21 cellular contexts compared by ENCODE assay signal in genomic region chr19:12380444-12380737, GRCh38. TPM values are rescaled to one million over a fixed set of nuclear protein-coding genes. Genes with fewer than 3 reads are reported as not detected.
DNase-seq lines count a peak whose midpoint lies in the region; FAIRE-seq and TF ChIP-seq lines count a peak whose summit lies in the region.
"Had no signal": no experiment of that assay in that cellular context is flagged by ENCODE, and none has a peak within 500 bp of the region (broad histone marks: within the 10 kb centered on the region; RNA-seq: fewer than 3 reads in every experiment).

No MANE protein-coding gene starts in this region.

- H3K9ac ChIP-seq in adipocyte (ENCODE audit: low read length) (no peak overlapping the region), H1 (replicated peaks in 1 of 4; ENCODE audit: extremely low read depth in 1 of 4, low read depth in 3 of 4, low read length in 3 of 4) (no peak overlapping the region), colonic mucosa (ENCODE audit: low read depth in 2 of 2, low read length in 2 of 2) (no peak overlapping the region)
- H3K9ac ChIP-seq: BLaER1 had no signal

- FAIRE-seq in H1 (lab: Jason Lieb, UNC) = no peak
- FAIRE-seq: A204.1, D721Med, G401.6, GM12891 had no signal

- DNase-seq in adipocyte (ENCODE audit: low read depth) (no peak), H1 (ENCODE audit: low read depth in 1 of 2, low spot score in 2 of 2) (no peak), colonic mucosa (no peak), cerebellum (ENCODE audit: low spot score) (no peak), CD14-positive monocyte (ENCODE audit: low spot score) (no peak)
- DNase-seq: 8988T; ACHN; BE2C; C1 segment of cervical spinal cord; Caco-2; Calu3; CD4-positive, alpha-beta T cell; CD8-positive, alpha-beta T cell; DMS79 treated with DMSO at 0.1 percent for 48 hours; GF-D8 had no signal

- H4K8ac ChIP-seq in H1 (ENCODE audit: extremely low read depth, insufficient read depth, low read length) = no peak overlapping the region

- no peak for TF ChIP-seq CTCF in HEK293 (tag by site-specific recombination; IDR thresholded peaks at IDR 0.05)
- TF ChIP-seq CTCF in H1 (IDR thresholded peaks at IDR 0.05; ENCODE audit: control extremely low read depth in 1 of 3, insufficient read depth in 1 of 3, low read depth in 1 of 3, low read length in 3 of 3) = no peak
- TF ChIP-seq CTCF in colonic mucosa (IDR thresholded peaks at IDR 0.05) = no peak
- no peak for TF ChIP-seq CTCF in CD14-positive monocyte (IDR thresholded peaks at IDR 0.05)

- POLR2A ChIA-PET in HEK293 (lab: Yijun Ruan, JAX) (no interaction called here), H1 (lab: Charles Lee; ENCODE audit: partially characterized antibody) (no interaction called here)

- no peaks in the 10 kb centered on the region for H3K79me2 ChIP-seq in H1 (ENCODE audit: control insufficient read depth in 1 of 2, insufficient read depth in 2 of 2, low read length in 2 of 2)

- no peak overlapping the region for H3K14ac ChIP-seq in H1 (ENCODE audit: insufficient read length)

- H2BK12ac ChIP-seq in H1 (ENCODE audit: low read depth, low read length) = no peak overlapping the region

- no peak overlapping the region for H2BK5ac ChIP-seq in H1 (ENCODE audit: low read depth, low read length)

- H3K4ac ChIP-seq in H1 (replicated peaks; ENCODE audit: insufficient read length, low read depth, low read length) = no peak overlapping the region

- peaks cover 0 to 2% (median 0%) of the 10 kb centered on the region in 3 donors for H3K27me3 Mint-ChIP-seq in CD14-positive monocyte (ENCODE audit: low read depth in 3 of 3)
- H3K27me3 Mint-ChIP-seq: CD4-positive, alpha-beta T cell had no signal

- peaks cover 47 to 95% (median 88%) of the 10 kb centered on the region in 7 donors for H3K9me3 Mint-ChIP-seq in CD14-positive monocyte

- intact Hi-C loops in colonic mucosa (cut with DNase I) = no loop called here
- intact Hi-C loops in CD14-positive monocyte (cut with micrococcal nuclease) = no loop called here

- no peak overlapping the region for H2BK15ac ChIP-seq in H1 (ENCODE audit: low read length)

- H4K91ac ChIP-seq in H1 (replicated peaks; ENCODE audit: insufficient read length, low read length) = no peak overlapping the region

- WGBS in H1 (ENCODE audit: extremely low coverage in 1 of 2, insufficient coverage in 1 of 2, insufficient read length in 1 of 2, insufficient replicate concordance in 2 of 2, low coverage in 1 of 2, low lambda C conversion rate in 2 of 2, missing lambda C conversion rate in 1 of 2), 2 experiments = 71% methylated on average over 2 of the region's 2 CpGs; no CpG with 5 or more reads in 1 of the 2 experiments

- H3K56ac ChIP-seq in H1 (replicated peaks; ENCODE audit: insufficient read length, low read depth, low read length) = no peak overlapping the region

- CTCF ChIA-PET in HEK293 (lab: Yijun Ruan, JAX) = no interaction called here
- CTCF ChIA-PET in H1 (lab: Charles Lee; ENCODE audit: partially characterized antibody) = no interaction called here

- no peak overlapping the region for H3K18ac ChIP-seq in H1 (ENCODE audit: extremely low read depth, low read length)

- H2BK20ac ChIP-seq in H1 (ENCODE audit: low read length) = no peak overlapping the region

- no peak for TF ChIP-seq EP300 in H1 (IDR thresholded peaks at IDR 0.05; ENCODE audit: borderline replicate concordance in 1 of 2, low read depth in 2 of 2, low read length in 2 of 2)

- H3K79me1 ChIP-seq in H1 (ENCODE audit: low read depth, low read length) = no peaks in the 10 kb centered on the region

- H4K20me1 ChIP-seq in H1 (replicated peaks in 1 of 2; ENCODE audit: control insufficient read depth in 1 of 2, insufficient read depth in 2 of 2, low read length in 2 of 2) = no peaks in the 10 kb centered on the region
- H4K20me1 ChIP-seq: BLaER1 had no signal

- H3K36me3 Mint-ChIP-seq in CD14-positive monocyte = peaks cover 15 to 31% of the 10 kb centered on the region in 2 donors

- H2BK120ac ChIP-seq in H1 (replicated peaks; ENCODE audit: low read depth, low read length) = no peak overlapping the region

- no peak overlapping the region for H3K4me3 Mint-ChIP-seq in CD14-positive monocyte
- H3K4me3 Mint-ChIP-seq: CD4-positive, alpha-beta T cell; CD8-positive, alpha-beta T cell had no signal

- H3K23me2 ChIP-seq in H1 (ENCODE audit: low read depth, low read length) = no peaks in the 10 kb centered on the region

- no peaks in the 10 kb centered on the region for H3K4me1 Mint-ChIP-seq in CD14-positive monocyte

- H2AFZ ChIP-seq in H1 (ENCODE audit: low read length) = no peak overlapping the region

- H3K36me3 ChIP-seq in HEK293 (ENCODE audit: control insufficient read depth in 2 of 2, insufficient read depth in 1 of 2, low read length in 2 of 2) (no peaks in the 10 kb centered on the region), adipocyte (ENCODE audit: control insufficient read depth, insufficient read depth, low read length, severe bottlenecking) (peaks cover 31% of the 10 kb centered on the region), H1 (ENCODE audit: control insufficient read depth in 2 of 4, insufficient read depth in 4 of 4, low read length in 3 of 4) (peaks cover 0 to 2% (median 0%) of the 10 kb centered on the region in 4 experiments; a peak in 1 of 8 replicates), colonic mucosa (no peaks in the 10 kb centered on the region)
- H3K36me3 ChIP-seq: BE2C had no signal

- no peak overlapping the region for H3K27ac ChIP-seq in HEK293 (ENCODE audit: extremely low read depth, low read depth, low read length)
- H3K27ac ChIP-seq in H1 (ENCODE audit: low read depth, low read length) = no peak overlapping the region
- H3K27ac ChIP-seq in colonic mucosa = no peak overlapping the region
- H3K27ac ChIP-seq: BLaER1 had no signal

- no peak overlapping the region for H3K4me3 ChIP-seq in HEK293 (ENCODE audit: low read depth, low read length)
- H3K4me3 ChIP-seq in adipocyte (ENCODE audit: low read length) = peak overlapping the region; percentile 62
- no peak overlapping the region for H3K4me3 ChIP-seq in H1 (ENCODE audit: extremely low read depth in 1 of 4, insufficient read depth in 2 of 4, low read depth in 3 of 4, low read length in 4 of 4)
- no peak overlapping the region for H3K4me3 ChIP-seq in colonic mucosa
- H3K4me3 ChIP-seq: BLaER1 had no signal

- no peak overlapping the region for H3K4me2 ChIP-seq in H1 (ENCODE audit: insufficient read depth in 1 of 2, low read depth in 2 of 2, low read length in 2 of 2)
- H3K4me2 ChIP-seq: BLaER1 had no signal

- H3K23ac ChIP-seq in H1 (ENCODE audit: insufficient read length) = no peak overlapping the region

- no peak for TF ChIP-seq POLR2A in H1 (IDR thresholded peaks at IDR 0.05; ENCODE audit: control extremely low read depth in 1 of 2, low read depth in 2 of 2, low read length in 2 of 2)

- no peak overlapping the region for H4K5ac ChIP-seq in H1 (ENCODE audit: insufficient read length, low read depth, low read length)

- H3K27ac Mint-ChIP-seq in CD14-positive monocyte = no peak overlapping the region
- H3K27ac Mint-ChIP-seq: CD4-positive, alpha-beta T cell; CD8-positive, alpha-beta T cell had no signal

- H2AK5ac ChIP-seq in H1 (ENCODE audit: low read depth, low read length) = no peak overlapping the region

- no peak for TF ChIP-seq RAD21 in H1 (IDR thresholded peaks at IDR 0.05 in 1 of 2, conservative IDR thresholded peaks at IDR 0.05 in 1 of 2; ENCODE audit: low read depth in 2 of 2, low read length in 2 of 2)

- H3K9me3 ChIP-seq in HEK293 (ENCODE audit: control insufficient read depth, insufficient read depth, low read depth, low read length) (no peaks in the 10 kb centered on the region), adipocyte (ENCODE audit: control insufficient read depth, low read length) (peaks cover 72% of the 10 kb centered on the region), H1 (ENCODE audit: insufficient read depth in 2 of 2, low read depth in 1 of 2, low read length in 1 of 2) (peaks cover 32 to 45% of the 10 kb centered on the region in 2 experiments), colonic mucosa (peaks cover 7% of the 10 kb centered on the region)
- H3K9me3 ChIP-seq: BE2C, Caco-2 had no signal

- H3K27me3 ChIP-seq in adipocyte (replicated peaks; ENCODE audit: control insufficient read depth, insufficient read depth, low read length) (no peaks in the 10 kb centered on the region), H1 (replicated peaks in 1 of 4; ENCODE audit: control insufficient read depth in 3 of 4, extremely low read depth in 1 of 4, insufficient read depth in 3 of 4, low read length in 3 of 4) (no peaks in the 10 kb centered on the region), colonic mucosa (no peaks in the 10 kb centered on the region)
- H3K27me3 ChIP-seq: BE2C, BLaER1 had no signal

- H3K4me1 ChIP-seq in HEK293 (ENCODE audit: control insufficient read depth, insufficient read depth, low read length) (no peaks in the 10 kb centered on the region), adipocyte (ENCODE audit: control insufficient read depth, insufficient read depth, low read length) (no peaks in the 10 kb centered on the region), H1 (replicated peaks in 1 of 4; ENCODE audit: control insufficient read depth in 3 of 4, insufficient read depth in 4 of 4, low read length in 3 of 4) (no peaks in the 10 kb centered on the region), colonic mucosa (no peaks in the 10 kb centered on the region)
- H3K4me1 ChIP-seq: BE2C, BLaER1, Caco-2 had no signal

RNA-seq across cellular contexts. Expression of gene ZNF442, which starts 14.9 kb away (rescaled TPM):
- 2.0 and 2.4 TPM in 2 replicates for total RNA-seq in H1 (2021; fragmentation: NEBNext Ultra II Directional; extraction: Animal tissue kit (Norgen Biotek cat#: 25700))
- polyA plus RNA-seq in H1 (2011; rRNA removed) = 0.17 and 0.60 TPM in 2 replicates
- 0.84 TPM for polyA plus RNA-seq in H1 (2011; cell fraction: cytosol; rRNA removed)
- 0.16 TPM for polyA plus RNA-seq in H1 (2011; cell fraction: nucleus; rRNA removed)
- 0.97 to 1.8 TPM (median 1.3 TPM) in 4 replicates for polyA plus RNA-seq in H1 (2012, experiment 1 of 2)
- polyA plus RNA-seq in H1 (2012, experiment 2 of 2) = not detected
- polyA plus RNA-seq in H1 (2013, experiment 1 of 2) = 0.71 TPM
- 0.74 TPM for polyA plus RNA-seq in H1 (2013, experiment 2 of 2)
- polyA minus RNA-seq in H1 (2011; rRNA and poly(A)+ RNA removed) = 2.1 and 4.1 TPM in 2 replicates
- 1.2 TPM for polyA minus RNA-seq in H1 (2011; cell fraction: cytosol; rRNA and poly(A)+ RNA removed)
- polyA minus RNA-seq in H1 (2011; cell fraction: nucleus; rRNA and poly(A)+ RNA removed) = 3.4 TPM
- 1 to 10 TPM; 1.6 to 3.2 TPM for total RNA-seq in colonic mucosa
- total RNA-seq in cerebellum = 7.1 TPM
- polyA plus RNA-seq in CD14-positive monocyte = under 1 TPM; 0.17 to 0.39 TPM

RNA-seq across cellular contexts. Expression of gene ZNF799, which starts 20.7 kb away (rescaled TPM):
- 3.0 and 4.2 TPM in 2 replicates for total RNA-seq in H1 (2021; fragmentation: NEBNext Ultra II Directional; extraction: Animal tissue kit (Norgen Biotek cat#: 25700))
- 0.49 and 1.00 TPM in 2 replicates for polyA plus RNA-seq in H1 (2011; rRNA removed)
- polyA plus RNA-seq in H1 (2011; cell fraction: cytosol; rRNA removed) = 1.1 TPM
- polyA plus RNA-seq in H1 (2011; cell fraction: nucleus; rRNA removed) = 1.0 TPM
- polyA plus RNA-seq in H1 (2012, experiment 1 of 2) = 1.3 to 1.9 TPM (median 1.6 TPM) in 4 replicates
- 0.20 TPM for polyA plus RNA-seq in H1 (2012, experiment 2 of 2)
- 2.2 TPM for polyA plus RNA-seq in H1 (2013, experiment 1 of 2)
- polyA plus RNA-seq in H1 (2013, experiment 2 of 2) = 2.1 TPM
- 3.4 and 3.7 TPM in 2 replicates for polyA minus RNA-seq in H1 (2011; rRNA and poly(A)+ RNA removed)
- polyA minus RNA-seq in H1 (2011; cell fraction: cytosol; rRNA and poly(A)+ RNA removed) = 2.2 TPM
- polyA minus RNA-seq in H1 (2011; cell fraction: nucleus; rRNA and poly(A)+ RNA removed) = 6.3 TPM
- 1 to 10 TPM; 7.3 to 7.6 TPM for total RNA-seq in colonic mucosa
- 6.9 TPM for total RNA-seq in cerebellum
- 1 to 10 TPM; 3.2 to 3.4 TPM for polyA plus RNA-seq in CD14-positive monocyte

RNA-seq across cellular contexts. Expression of gene ZNF563, which starts 47.0 kb away (rescaled TPM):
- 2.3 and 3.0 TPM in 2 replicates for total RNA-seq in H1 (2021; fragmentation: NEBNext Ultra II Directional; extraction: Animal tissue kit (Norgen Biotek cat#: 25700))
- polyA plus RNA-seq in H1 (2011; rRNA removed) (0.66 and 0.91 TPM in 2 replicates), CD14-positive monocyte (under 1 TPM; 0.09 to 0.99 TPM)
- 2.3 TPM for polyA plus RNA-seq in H1 (2011; cell fraction: cytosol; rRNA removed)
- polyA plus RNA-seq in H1 (2011; cell fraction: nucleus; rRNA removed) = 0.84 TPM
- polyA plus RNA-seq in H1 (2012, experiment 1 of 2) = 1.6 to 2.6 TPM (median 2.1 TPM) in 4 replicates
- polyA plus RNA-seq in H1 (2012, experiment 2 of 2) = 0.12 TPM
- 1.2 TPM for polyA plus RNA-seq in H1 (2013, experiment 1 of 2)
- 1.4 TPM for polyA plus RNA-seq in H1 (2013, experiment 2 of 2)
- polyA minus RNA-seq in H1 (2011; rRNA and poly(A)+ RNA removed) = 2.4 and 3.6 TPM in 2 replicates
- polyA minus RNA-seq in H1 (2011; cell fraction: cytosol; rRNA and poly(A)+ RNA removed) = 3.7 TPM
- polyA minus RNA-seq in H1 (2011; cell fraction: nucleus; rRNA and poly(A)+ RNA removed) = 3.2 TPM
- total RNA-seq in colonic mucosa (1 to 10 TPM; 2.7 to 3.0 TPM), cerebellum (2.0 TPM)
